8 cellular contexts compared by ENCODE assay signal in the genomic region with DNA sequence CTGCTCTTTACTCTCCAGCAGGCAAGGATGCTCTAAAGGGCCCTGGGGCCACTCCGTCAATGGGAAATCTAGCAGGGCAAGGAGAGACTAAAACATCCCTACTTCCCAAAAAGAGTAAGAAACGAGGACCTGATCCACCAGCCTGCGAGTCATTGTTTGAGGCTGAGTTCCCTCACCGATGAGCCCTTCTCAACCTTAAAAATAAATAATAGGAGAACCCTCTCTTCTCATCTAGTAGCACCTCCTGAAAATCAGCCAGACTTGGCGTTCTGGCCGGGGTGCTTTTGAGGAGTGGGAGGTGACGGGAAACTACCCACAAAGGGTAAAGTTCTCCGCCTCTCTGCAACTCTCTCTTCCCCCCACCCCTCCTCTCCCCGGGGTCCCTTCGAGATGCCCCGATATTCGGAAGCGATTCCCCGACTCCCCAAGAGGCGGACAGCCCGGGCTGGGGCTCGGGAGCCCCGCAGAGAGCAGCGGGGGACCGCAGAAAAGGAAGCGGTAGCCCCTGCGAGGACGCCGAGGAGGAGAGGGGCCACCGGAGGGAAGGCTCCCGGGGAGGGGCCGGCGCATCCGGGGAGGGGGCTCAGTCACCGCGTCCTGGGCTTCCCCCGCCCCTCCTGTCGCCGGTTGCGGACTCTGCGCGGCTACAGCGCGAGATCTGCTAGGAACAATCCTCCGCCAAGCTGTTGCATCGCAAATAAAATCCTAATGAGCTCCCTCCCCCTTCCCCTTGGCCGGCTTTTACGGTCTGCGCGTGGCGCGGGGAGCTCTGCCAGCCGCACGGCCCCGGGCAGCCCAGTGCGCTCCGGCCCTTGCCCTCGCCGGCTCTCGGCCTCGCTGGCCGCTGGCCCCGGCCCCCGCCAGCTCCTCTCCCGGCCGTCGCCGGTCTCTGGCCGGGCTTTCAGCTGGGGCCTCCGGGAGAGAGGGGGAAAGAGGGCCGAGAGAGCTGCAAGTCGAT. TPM values are rescaled to one million over a fixed set of nuclear protein-coding genes. Genes with fewer than 3 reads are reported as not detected.
DNase-seq lines count a peak whose midpoint lies in the region; ATAC-seq, FAIRE-seq and TF ChIP-seq lines count a peak whose summit lies in the region.

No MANE protein-coding gene starts in this region.

- no peak overlapping the region for H2BK120ac ChIP-seq in H9 (ENCODE audit: low read depth, low read length, poor library complexity, severe bottlenecking)

- no peak overlapping the region for H2AFZ ChIP-seq in H9 (ENCODE audit: low read length)

- no peak for TF ChIP-seq CTCF in A549 (IDR thresholded peaks at IDR 0.05)
- TF ChIP-seq CTCF in H9 (conservative IDR thresholded peaks at IDR 0.05) = no peak
- TF ChIP-seq CTCF in tibial artery (IDR thresholded peaks at IDR 0.05) = no peak

- no peak overlapping the region for H3T11ph ChIP-seq in H9 (ENCODE audit: low read length)

- ATAC-seq in A549 = peak; percentile 37 to 65
- ATAC-seq in activated T-helper 17 cell treated with anti-CD3 and anti-CD28 coated beads, Interleukin-2, amount 50 U/mL, for 72 hours (replicated peaks) = peak; percentile 11

- no peaks in the 10 kb centered on the region for H3K79me2 ChIP-seq in H9 (ENCODE audit: insufficient read depth, low read length)

- H3K9me3 Mint-ChIP-seq in H9 = peaks cover 3 to 18% of the 10 kb centered on the region in 2 experiments; a peak in 4 of 5 replicates
- H3K9me3 Mint-ChIP-seq in activated T-helper 17 cell treated with anti-CD3 and anti-CD28 coated beads, Interleukin-2, amount 50 U/mL, for 72 hours = no peaks in the 10 kb centered on the region

- no peak overlapping the region for H4K91ac ChIP-seq in H9 (ENCODE audit: insufficient read length, low read depth, low read length)

- H3K4me3 Mint-ChIP-seq in H9 = peak overlapping the region in 1 of 2 experiments; percentile 77; a peak in 3 of 5 replicates
- H3K4me3 Mint-ChIP-seq in activated T-helper 17 cell treated with anti-CD3 and anti-CD28 coated beads, Interleukin-2, amount 50 U/mL, for 72 hours = peak overlapping the region; percentile 79

- no peak overlapping the region for H3K9ac ChIP-seq in H9 (ENCODE audit: extremely low read depth, insufficient read length, low read length)

- H3K56ac ChIP-seq in H9 (ENCODE audit: insufficient read length, low read depth, low read length) = no peak overlapping the region

- no peak overlapping the region for H2AK5ac ChIP-seq in H9 (ENCODE audit: insufficient read length, low read length)

- H3K4me1 ChIP-seq in A549 = peaks cover 15% of the 10 kb centered on the region; the same call in 2 of the 3 replicates
- no peaks in the 10 kb centered on the region; the same call in 1 of the 2 replicates for H3K4me1 ChIP-seq in H9 (ENCODE audit: insufficient read depth, low read length)
- H3K4me1 ChIP-seq in tibial artery = peaks cover 0 to 25% (median 21%) of the 10 kb centered on the region in 4 donors

- no peaks in the 10 kb centered on the region for H3K9me3 ChIP-seq in A549
- H3K9me3 ChIP-seq in H9 (ENCODE audit: control insufficient read depth, low read depth, low read length) = no peaks in the 10 kb centered on the region
- H3K9me3 ChIP-seq in tibial artery = no peaks in the 10 kb centered on the region

- CTCF ChIA-PET in A549 (lab: Yijun Ruan, JAX) = interaction anchor here (0.6 to 9.7 kb wide), 22 partner anchors 10 to 1078 kb away, joined by 3 to 118 read pairs (median 5); a partner anchor contains a TSS

- no peak for TF ChIP-seq POLR2A in A549 (IDR thresholded peaks at IDR 0.05; ENCODE audit: low read length)

- no peak for TF ChIP-seq RAD21 in A549 (conservative IDR thresholded peaks at IDR 0.05 in 1 of 2, IDR thresholded peaks at IDR 0.05 in 1 of 2)

- no peaks in the 10 kb centered on the region for H3K79me1 ChIP-seq in H9 (ENCODE audit: insufficient read depth, low read depth, low read length, poor library complexity, severe bottlenecking)

- peak overlapping the region; percentile 72 for H3K4me3 ChIP-seq in A549
- peak overlapping the region; percentile 27 to 42 for H3K4me3 ChIP-seq in tibial artery

- intact Hi-C loops in tibial artery (cut with DNase I; ENCODE audit: low total_unique reads) = loop anchor here (5.0 kb wide), 1 partner anchor 288 kb away; no protein-coding TSS in a partner anchor

- peak overlapping the region; percentile 92 for H3K4me2 ChIP-seq in A549
- no peak overlapping the region for H3K4me2 ChIP-seq in H9 (ENCODE audit: insufficient read depth, insufficient read length, low read length)

- no peaks in the 10 kb centered on the region for H4K20me1 ChIP-seq in H9 (ENCODE audit: control insufficient read depth, insufficient read depth, insufficient read length)

- DNase-seq in A549 (ENCODE audit: low read depth in 1 of 2, low spot score in 1 of 2) = peak; percentile 50 to 74
- DNase-seq in H9 = peak; percentile 87
- peak; percentile 82 for DNase-seq in islet precursor cell
- DNase-seq in tibial artery = no peak
- no peak for DNase-seq in putamen (ENCODE audit: low spot score)
- DNase-seq in SKM-1 (lab: John Stamatoyannopoulos, UW; ENCODE audit: unreplicated experiment) = no peak
- DNase-seq in HT-29 (ENCODE audit: low spot score) = no peak

- H2BK20ac ChIP-seq in H9 (ENCODE audit: low read depth, low read length, poor library complexity, severe bottlenecking) = no peak overlapping the region

- FAIRE-seq in A549 (lab: Jason Lieb, UNC) = no peak

- H3K18ac ChIP-seq in H9 (ENCODE audit: insufficient read length, low read depth, low read length) = no peak overlapping the region

- no peak overlapping the region for H2BK5ac ChIP-seq in H9 (ENCODE audit: insufficient read length, low read length)

- no peak overlapping the region for H3K4ac ChIP-seq in H9 (ENCODE audit: low read depth, low read length)

- H3K36me3 Mint-ChIP-seq in H9 (ENCODE audit: insufficient read depth in 1 of 3, low read depth in 3 of 3) = peaks cover 0 to 2% (median 0%) of the 10 kb centered on the region in 3 experiments; a peak in 1 of 7 replicates
- no peaks in the 10 kb centered on the region for H3K36me3 Mint-ChIP-seq in activated T-helper 17 cell treated with anti-CD3 and anti-CD28 coated beads, Interleukin-2, amount 50 U/mL, for 72 hours (ENCODE audit: low read depth)

- no peak overlapping the region for H3K14ac ChIP-seq in H9 (ENCODE audit: insufficient read depth, low read length)

- no peak overlapping the region for H4K5ac ChIP-seq in H9 (ENCODE audit: insufficient read length, low read depth, low read length)

- no peaks in the 10 kb centered on the region for H3K36me3 ChIP-seq in tibial artery

- POLR2A ChIA-PET in A549 (lab: Yijun Ruan, JAX) = interaction anchor here (0.5 to 2.9 kb wide), 12 partner anchors 11 to 576 kb away, joined by 3 to 45 read pairs (median 5); a partner anchor contains a TSS

- H4K8ac ChIP-seq in H9 (replicated peaks; ENCODE audit: insufficient read length, low read depth, low read length) = no peak overlapping the region

- H3K27ac ChIP-seq in A549 (peak overlapping the region; percentile 89 to 95), H9 (ENCODE audit: insufficient read length, low read depth, low read length) (no peak overlapping the region), tibial artery (no peak overlapping the region)

- H3K27me3 Mint-ChIP-seq in H9 (ENCODE audit: low read depth) = peaks cover 100% of the 10 kb centered on the region
- H3K27me3 Mint-ChIP-seq in activated T-helper 17 cell treated with anti-CD3 and anti-CD28 coated beads, Interleukin-2, amount 50 U/mL, for 72 hours = peaks cover 76% of the 10 kb centered on the region

- TF ChIP-seq EP300 in A549 (IDR thresholded peaks at IDR 0.05) = no peak

- H2BK15ac ChIP-seq in H9 (ENCODE audit: low read depth, low read length) = no peak overlapping the region

- H3K23ac ChIP-seq in H9 (ENCODE audit: insufficient read length, low read depth, low read length) = no peak overlapping the region

- H3K23me2 ChIP-seq in H9 (ENCODE audit: insufficient read length, low read depth, low read length, poor library complexity, severe bottlenecking) = peaks cover 5% of the 10 kb centered on the region

- WGBS in A549 (ENCODE audit: missing lambda C conversion rate) = 18% methylated on average over 24 of the region's 67 CpGs
- WGBS in H9 (ENCODE audit: extremely low coverage, insufficient read length, low lambda C conversion rate) = no CpG with 5 or more reads among the region's 67 CpGs

- H3K27ac Mint-ChIP-seq in H9 = no peak overlapping the region
- H3K27ac Mint-ChIP-seq in activated T-helper 17 cell treated with anti-CD3 and anti-CD28 coated beads, Interleukin-2, amount 50 U/mL, for 72 hours = no peak overlapping the region

- peaks cover 7 to 12% of the 10 kb centered on the region in 2 experiments for H3K4me1 Mint-ChIP-seq in H9
- peaks cover 9% of the 10 kb centered on the region for H3K4me1 Mint-ChIP-seq in activated T-helper 17 cell treated with anti-CD3 and anti-CD28 coated beads, Interleukin-2, amount 50 U/mL, for 72 hours

- H3K27me3 ChIP-seq in H9 (ENCODE audit: insufficient read depth, low read length) (peaks cover 99% of the 10 kb centered on the region), tibial artery (peaks cover 0 to 99% of the 10 kb centered on the region in 2 donors)

- no peak overlapping the region for H2BK12ac ChIP-seq in H9 (ENCODE audit: insufficient read length, low read depth, low read length)

RNA-seq across cellular contexts. Expression of a gene that starts 1.3 kb away (rescaled TPM):
- 22.0 and 24.6 TPM in 2 replicates for polyA plus RNA-seq in A549 (2011; rRNA removed)
- 10.3 and 12.9 TPM in 2 replicates for polyA plus RNA-seq in A549 (2012; cell fraction: cytosol; rRNA removed)
- polyA plus RNA-seq in A549 (2012; cell fraction: nucleus; rRNA removed) = 11.1 and 12.9 TPM in 2 replicates
- polyA plus RNA-seq in A549 (2017; fragmentation: RNase III; extraction: RNeasy Plus Mini Kit Qiagen cat#74134 plus additional on column Dnase treatment) = 5.6 to 7.3 TPM (median 6.2 TPM) in 3 replicates
- 10.4 and 12.1 TPM in 2 replicates for polyA minus RNA-seq in A549 (2011; rRNA and poly(A)+ RNA removed)
- total RNA-seq in H9 (2021) = not detected in 2 replicates
- total RNA-seq in activated T-helper 17 cell treated with anti-CD3 and anti-CD28 coated beads, Interleukin-2, amount 50 U/mL, for 72 hours = under 1 TPM; 0.40 to 0.58 TPM
- 177 and 188 TPM in 2 replicates for total RNA-seq in HT-29 (2014; rRNA removed; shearing (Covaris generic))

RNA-seq across cellular contexts. Expression of a gene that starts 9.7 kb away (rescaled TPM):
- polyA plus RNA-seq in A549 (2011; rRNA removed) (8.9 and 11.1 TPM in 2 replicates), A549 (2017; fragmentation: RNase III; extraction: RNeasy Plus Mini Kit Qiagen cat#74134 plus additional on column Dnase treatment) (4.6 to 5.8 TPM (median 4.7 TPM) in 3 replicates)
- 12.3 and 15.2 TPM in 2 replicates for polyA plus RNA-seq in A549 (2012; cell fraction: cytosol; rRNA removed)
- polyA plus RNA-seq in A549 (2012; cell fraction: nucleus; rRNA removed) = 12.8 and 13.1 TPM in 2 replicates
- 4.1 and 5.1 TPM in 2 replicates for polyA minus RNA-seq in A549 (2011; rRNA and poly(A)+ RNA removed)
- total RNA-seq in H9 (2021) = not detected in 2 replicates
- not detected for total RNA-seq in activated T-helper 17 cell treated with anti-CD3 and anti-CD28 coated beads, Interleukin-2, amount 50 U/mL, for 72 hours
- 51.0 and 52.7 TPM in 2 replicates for total RNA-seq in HT-29 (2014; rRNA removed; shearing (Covaris generic))

RNA-seq across cellular contexts. Expression of a gene that starts 14.0 kb away (rescaled TPM):
- polyA plus RNA-seq in A549 (2011; rRNA removed) (15.4 and 22.3 TPM in 2 replicates), A549 (2017; fragmentation: RNase III; extraction: RNeasy Plus Mini Kit Qiagen cat#74134 plus additional on column Dnase treatment) (27.4 to 32.3 TPM (median 27.4 TPM) in 3 replicates)
- polyA plus RNA-seq in A549 (2012; cell fraction: cytosol; rRNA removed) = 16.9 TPM in 2 replicates
- polyA plus RNA-seq in A549 (2012; cell fraction: nucleus; rRNA removed) = 9.0 and 12.5 TPM in 2 replicates
- polyA minus RNA-seq in A549 (2011; rRNA and poly(A)+ RNA removed) = 6.5 and 6.6 TPM in 2 replicates
- total RNA-seq in H9 (2021) = not detected in 2 replicates
- total RNA-seq in activated T-helper 17 cell treated with anti-CD3 and anti-CD28 coated beads, Interleukin-2, amount 50 U/mL, for 72 hours = under 1 TPM in 1 of 2 donors, not detected in 1; 0.95 TPM
- 37.3 and 39.7 TPM in 2 replicates for total RNA-seq in HT-29 (2014; rRNA removed; shearing (Covaris generic))

RNA-seq across cellular contexts. Expression of a gene that starts 20.0 kb away (rescaled TPM):
- polyA plus RNA-seq in A549 (2011; rRNA removed) = 9.4 and 10.2 TPM in 2 replicates
- polyA plus RNA-seq in A549 (2012; cell fraction: cytosol; rRNA removed) = 8.7 and 9.0 TPM in 2 replicates
- polyA plus RNA-seq in A549 (2012; cell fraction: nucleus; rRNA removed) = 48.0 and 49.7 TPM in 2 replicates
- polyA plus RNA-seq in A549 (2017; fragmentation: RNase III; extraction: RNeasy Plus Mini Kit Qiagen cat#74134 plus additional on column Dnase treatment) = 12.3 to 14.9 TPM (median 14.7 TPM) in 3 replicates
- 4.4 and 4.9 TPM in 2 replicates for polyA minus RNA-seq in A549 (2011; rRNA and poly(A)+ RNA removed)
- not detected in 2 replicates for total RNA-seq in H9 (2021)
- total RNA-seq in activated T-helper 17 cell treated with anti-CD3 and anti-CD28 coated beads, Interleukin-2, amount 50 U/mL, for 72 hours = under 1 TPM; 0.37 to 0.39 TPM
- total RNA-seq in HT-29 (2014; rRNA removed; shearing (Covaris generic)) = 160 and 174 TPM in 2 replicates

RNA-seq across cellular contexts. Expression of a gene that starts 31.2 kb away (rescaled TPM):
- 2.5 and 2.7 TPM in 2 replicates for polyA plus RNA-seq in A549 (2011; rRNA removed)
- polyA plus RNA-seq in A549 (2012; cell fraction: cytosol; rRNA removed) = 1.9 and 2.5 TPM in 2 replicates
- 21.9 and 24.5 TPM in 2 replicates for polyA plus RNA-seq in A549 (2012; cell fraction: nucleus; rRNA removed)
- 2.1 to 3.0 TPM (median 2.4 TPM) in 3 replicates for polyA plus RNA-seq in A549 (2017; fragmentation: RNase III; extraction: RNeasy Plus Mini Kit Qiagen cat#74134 plus additional on column Dnase treatment)
- polyA minus RNA-seq in A549 (2011; rRNA and poly(A)+ RNA removed) = 0.39 and 0.74 TPM in 2 replicates
- not detected in 2 replicates for total RNA-seq in H9 (2021)
- total RNA-seq in activated T-helper 17 cell treated with anti-CD3 and anti-CD28 coated beads, Interleukin-2, amount 50 U/mL, for 72 hours = not detected
- total RNA-seq in HT-29 (2014; rRNA removed; shearing (Covaris generic)) = 7.5 and 8.2 TPM in 2 replicates

Comparison
In these comparisons a context has a peak if more than half of its experiments do, and no peak if none do; other contexts are left out.
1. DNase-seq: peak in A549 (2 of 2), H9 (single experiment) and islet precursor cell (single experiment); none in tibial artery (0 of 2), putamen (single experiment), SKM-1 (single experiment) and HT-29 (single experiment).
2. H3K27ac ChIP-seq: peak in A549 (2 of 2); none in H9 (single experiment) and tibial artery (0 of 2).
3. RNA of a gene that starts 1.3 kb away (total RNA-seq): 177 to 188 TPM in HT-29; 0.40 to 0.58 TPM in activated T-helper 17 cell treated with anti-CD3 and anti-CD28 coated beads, Interleukin-2, amount 50 U/mL, for 72 hours and not detected in H9; every median in the first group is over 100 times any median in the second.
4. RNA of a gene that starts 9.7 kb away (total RNA-seq): 51.0 to 52.7 TPM in HT-29; not detected in H9 and not detected in activated T-helper 17 cell treated with anti-CD3 and anti-CD28 coated beads, Interleukin-2, amount 50 U/mL, for 72 hours; every median in the first group is over 10 times any median in the second.
5. RNA of a gene that starts 14.0 kb away (total RNA-seq): 37.3 to 39.7 TPM in HT-29; 0.95 TPM in activated T-helper 17 cell treated with anti-CD3 and anti-CD28 coated beads, Interleukin-2, amount 50 U/mL, for 72 hours and not detected in H9; every median in the first group is over 10 times any median in the second.